17 cellular contexts compared by ENCODE assay signal in the genomic region with DNA sequence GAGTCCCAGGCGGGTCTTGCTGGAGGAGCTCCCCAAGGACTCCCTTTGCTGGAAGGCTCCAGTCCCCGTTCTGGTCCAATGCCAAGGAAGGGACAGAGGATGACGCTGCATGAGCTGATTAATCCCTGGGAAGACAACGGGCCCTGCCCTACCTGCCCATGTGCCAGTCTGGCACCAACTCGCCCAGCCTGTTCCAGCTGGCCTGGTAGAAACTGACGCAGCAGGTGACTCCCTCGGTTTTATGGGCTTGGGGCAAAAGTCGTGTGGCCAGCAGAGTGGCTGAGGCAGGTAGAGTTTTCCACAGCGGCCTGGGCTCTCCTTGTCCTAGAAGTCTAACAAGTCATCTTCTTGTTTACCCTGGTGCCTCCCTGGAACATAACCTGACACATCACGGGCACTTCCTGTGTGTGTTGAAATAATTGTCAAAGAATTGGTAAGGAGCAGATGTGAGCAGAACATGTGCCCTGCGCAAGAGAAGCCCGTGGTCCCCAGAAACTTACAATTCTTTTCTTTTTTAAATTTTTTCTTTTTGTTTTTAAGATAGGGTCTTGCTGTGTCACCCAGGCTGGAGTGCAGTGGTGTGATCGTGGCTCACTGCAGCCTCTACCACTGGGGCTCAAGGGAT. TPM values are rescaled to one million over a fixed set of nuclear protein-coding genes. Genes with fewer than 3 reads are reported as not detected.
DNase-seq lines count a peak whose midpoint lies in the region; ATAC-seq and TF ChIP-seq lines count a peak whose summit lies in the region.
"Had no signal": no experiment of that assay in that cellular context is flagged by ENCODE, and none has a peak within 500 bp of the region (broad histone marks: within the 10 kb centered on the region; RNA-seq: fewer than 3 reads in every experiment).

No MANE protein-coding gene starts in this region.

- BruUV-seq in PC-9 (replicated peaks; lab: Mats Ljungman, UMichigan) (TSS peak; percentile 86), A673 (replicated peaks; lab: Mats Ljungman, UMichigan) (no TSS peak)

- no peaks in the 10 kb centered on the region for H3K79me2 ChIP-seq in PC-9 (ENCODE audit: low read depth)

- H4K20me1 ChIP-seq in PC-9 (ENCODE audit: insufficient read depth) = no peaks in the 10 kb centered on the region

- CTCF ChIA-PET in PC-9 (lab: Charles Lee) (interaction anchor here (1.0 to 1.8 kb wide), 2 partner anchors 20 to 33 kb away, joined by 3 to 5 read pairs; no protein-coding TSS in a partner anchor), A673 (lab: Charles Lee) (no interaction called here)

- peak overlapping the region; percentile 94 for H3K27ac ChIP-seq in PC-9
- no peak overlapping the region for H3K27ac ChIP-seq in stomach
- H3K27ac ChIP-seq in esophagus muscularis mucosa (replicated peaks in 1 of 4) = no peak overlapping the region
- no peak overlapping the region for H3K27ac ChIP-seq in A673 (ENCODE audit: low read depth, low read length, poor library complexity, severe bottlenecking)
- H3K27ac ChIP-seq: KMS-11, left ventricle myocardium inferior had no signal

- H3K36me3 ChIP-seq in PC-9 (ENCODE audit: low read depth) (no peaks in the 10 kb centered on the region), stomach (no peaks in the 10 kb centered on the region), esophagus muscularis mucosa (no peaks in the 10 kb centered on the region), A673 (ENCODE audit: insufficient read depth, low read length, poor library complexity, severe bottlenecking) (no peaks in the 10 kb centered on the region)
- H3K36me3 ChIP-seq: left ventricle myocardium inferior had no signal

- TF ChIP-seq EP300 in stomach (IDR thresholded peaks at IDR 0.05) (no peak), esophagus muscularis mucosa (IDR thresholded peaks at IDR 0.05) (no peak)

- TF ChIP-seq CTCF in PC-9 (conservative IDR thresholded peaks at IDR 0.05) (no peak), stomach (IDR thresholded peaks at IDR 0.05) (no peak), esophagus muscularis mucosa (IDR thresholded peaks at IDR 0.05) (no peak), A673 (conservative IDR thresholded peaks at IDR 0.05; ENCODE audit: low read depth, low read length) (no peak)

- H3K9me2 ChIP-seq in PC-9 (ENCODE audit: insufficient read depth) = no peaks in the 10 kb centered on the region

- TF ChIP-seq POLR2A in stomach (IDR thresholded peaks at IDR 0.05) = no peak
- TF ChIP-seq POLR2A in esophagus muscularis mucosa (IDR thresholded peaks at IDR 0.05; ENCODE audit: low read depth) = no peak

- H3K4me2 ChIP-seq in PC-9 = peak overlapping the region; percentile 65
- H3K4me2 ChIP-seq: KMS-11 had no signal

- no peaks in the 10 kb centered on the region for H3K27me3 ChIP-seq in PC-9 (ENCODE audit: insufficient read depth, low read depth)
- H3K27me3 ChIP-seq in stomach = no peaks in the 10 kb centered on the region
- H3K27me3 ChIP-seq in esophagus muscularis mucosa = peaks cover 0 to 21% (median 0%) of the 10 kb centered on the region in 4 donors
- no peaks in the 10 kb centered on the region for H3K27me3 ChIP-seq in A673 (replicated peaks; ENCODE audit: insufficient read depth, low read depth, low read length, poor library complexity)

- peak; percentile 98 for ATAC-seq in esophagus mucosa
- ATAC-seq in activated T-cell treated with anti-CD3 and anti-CD28 coated beads, Interleukin-2, amount 50 U/mL, for 4 hours = no peak
- ATAC-seq: activated naive CD8-positive, alpha-beta T cell treated with anti-CD3 and anti-CD28 coated beads, Interleukin-2, amount 50 U/mL, for 24 hours; sciatic nerve; stimulated activated naive CD8-positive, alpha-beta T cell treated with anti-CD3 and anti-CD28 coated beads, Interleukin-15, amount 100 ng/mL, for 72 hours had no signal

- no peaks in the 10 kb centered on the region for H3K9me3 Mint-ChIP-seq in activated T-cell treated with anti-CD3 and anti-CD28 coated beads, Interleukin-2, amount 50 U/mL, for 4 hours
- H3K9me3 Mint-ChIP-seq: activated naive CD8-positive, alpha-beta T cell treated with anti-CD3 and anti-CD28 coated beads, Interleukin-2, amount 50 U/mL, for 24 hours; CD4-positive, alpha-beta T cell; nephron; stimulated activated naive CD8-positive, alpha-beta T cell treated with anti-CD3 and anti-CD28 coated beads, Interleukin-15, amount 100 ng/mL, for 72 hours had no signal

- no peaks in the 10 kb centered on the region for H3K4me1 Mint-ChIP-seq in activated T-cell treated with anti-CD3 and anti-CD28 coated beads, Interleukin-2, amount 50 U/mL, for 4 hours (ENCODE audit: low read depth)
- H3K4me1 Mint-ChIP-seq: activated naive CD8-positive, alpha-beta T cell treated with anti-CD3 and anti-CD28 coated beads, Interleukin-2, amount 50 U/mL, for 24 hours; nephron; stimulated activated naive CD8-positive, alpha-beta T cell treated with anti-CD3 and anti-CD28 coated beads, Interleukin-15, amount 100 ng/mL, for 72 hours had no signal

- H3K4me3 Mint-ChIP-seq in activated T-cell treated with anti-CD3 and anti-CD28 coated beads, Interleukin-2, amount 50 U/mL, for 4 hours = no peak overlapping the region
- H3K4me3 Mint-ChIP-seq: activated naive CD8-positive, alpha-beta T cell treated with anti-CD3 and anti-CD28 coated beads, Interleukin-2, amount 50 U/mL, for 24 hours; CD4-positive, alpha-beta T cell; nephron; stimulated activated naive CD8-positive, alpha-beta T cell treated with anti-CD3 and anti-CD28 coated beads, Interleukin-15, amount 100 ng/mL, for 72 hours had no signal

- POLR2A ChIA-PET in PC-9 (lab: Charles Lee; ENCODE audit: unreplicated experiment) (interaction anchor here (0.5 to 1.0 kb wide), 9 partner anchors 33 to 1487 kb away, joined by 3 to 15 read pairs (median 4); no protein-coding TSS in a partner anchor), A673 (lab: Charles Lee; ENCODE audit: low non-redundant PET) (no interaction called here)

- peak overlapping the region; percentile 59; the same call in 1 of the 2 replicates for H2AFZ ChIP-seq in PC-9

- H3K9me3 ChIP-seq in PC-9 (ENCODE audit: insufficient read depth, low read depth) (no peaks in the 10 kb centered on the region), stomach (no peaks in the 10 kb centered on the region), esophagus muscularis mucosa (no peaks in the 10 kb centered on the region), A673 (ENCODE audit: low read depth, low read length, poor library complexity, severe bottlenecking) (no peaks in the 10 kb centered on the region)
- H3K9me3 ChIP-seq: left ventricle myocardium inferior had no signal

- 61 to 76% (median 71%) methylated on average over 9 to 13 of the region's 13 CpGs for WGBS in stomach, 5 donors
- WGBS in esophagus muscularis mucosa = 85% methylated on average over 13 of the region's 13 CpGs

- H3K36me3 Mint-ChIP-seq in activated T-cell treated with anti-CD3 and anti-CD28 coated beads, Interleukin-2, amount 50 U/mL, for 4 hours (ENCODE audit: insufficient read depth) = no peaks in the 10 kb centered on the region

- H3F3A ChIP-seq in PC-9 (ENCODE audit: insufficient read depth, low read depth) = peaks cover 38% of the 10 kb centered on the region

- no peaks in the 10 kb centered on the region for H3K27me3 Mint-ChIP-seq in activated T-cell treated with anti-CD3 and anti-CD28 coated beads, Interleukin-2, amount 50 U/mL, for 4 hours (ENCODE audit: low read depth)
- H3K27me3 Mint-ChIP-seq: stimulated activated naive CD8-positive, alpha-beta T cell treated with anti-CD3 and anti-CD28 coated beads, Interleukin-15, amount 100 ng/mL, for 72 hours had no signal

- H3K4me3 ChIP-seq in PC-9 (peak overlapping the region; percentile 11; the same call in 1 of the 2 replicates), stomach (no peak overlapping the region), esophagus muscularis mucosa (no peak overlapping the region), A673 (ENCODE audit: low read depth, low read length, poor library complexity, severe bottlenecking) (no peak overlapping the region)
- H3K4me3 ChIP-seq: left ventricle myocardium inferior had no signal

- DNase-seq in NCI-H2081 (lab: John Stamatoyannopoulos, UW) (peak; percentile 4 to 35), NCI-H2081 treated with DMSO at 0.1 percent for 48 hours (lab: John Stamatoyannopoulos, UW) (no peak), PC-9 (peak; percentile 95 to 98), stomach (peak; percentile 23), esophagus muscularis mucosa (ENCODE audit: extremely low spot score) (no peak), A673 (ENCODE audit: low spot score) (no peak)
- DNase-seq in activated T-cell treated with anti-CD3 and anti-CD28 coated beads, Interleukin-2, amount 50 U/mL, for 4 hours = no peak
- DNase-seq: activated naive CD8-positive, alpha-beta T cell treated with anti-CD3 and anti-CD28 coated beads, Interleukin-2, amount 50 U/mL, for 24 hours; CD4-positive, alpha-beta T cell; erythroblast; left ventricle myocardium inferior; NCI-H187; stimulated activated naive CD8-positive, alpha-beta T cell treated with anti-CD3 and anti-CD28 coated beads, Interleukin-15, amount 100 ng/mL, for 72 hours had no signal

- H3K4me1 ChIP-seq in PC-9 (replicated peaks; ENCODE audit: insufficient read depth) (peaks cover 51% of the 10 kb centered on the region), stomach (no peaks in the 10 kb centered on the region), esophagus muscularis mucosa (no peaks in the 10 kb centered on the region), A673 (ENCODE audit: insufficient read depth, low read length, poor library complexity, severe bottlenecking) (no peaks in the 10 kb centered on the region)
- H3K4me1 ChIP-seq: left ventricle myocardium inferior had no signal

- intact Hi-C loops in PC-9 (cut with micrococcal nuclease; ENCODE audit: unreplicated experiment) (loop anchor here (1.0 to 5.0 kb wide), 4 partner anchors 20 to 81 kb away; a partner anchor contains a TSS), stomach (cut with DNase I; ENCODE audit: low total_unique reads) (no loop called here), esophagus muscularis mucosa (cut with DNase I) (no loop called here), A673 (cut with micrococcal nuclease; ENCODE audit: unreplicated experiment) (no loop called here)

RNA-seq across cellular contexts. Expression of a gene that starts 20.3 kb away (rescaled TPM):
- total RNA-seq in PC-9 (2021) (33.3 and 37.1 TPM in 2 replicates), esophagus mucosa (17.5 TPM), stomach (10 to 100 TPM; 18.2 to 42.6 (median 20.6) TPM), esophagus muscularis mucosa (10 to 100 TPM; 22.5 to 31.7 (median 28.4) TPM), A673 (2021) (20.6 TPM in 2 replicates)
- 1 to 10 TPM; 1.4 to 3.6 (median 1.7) TPM for polyA plus RNA-seq in stomach
- 10 to 100 TPM; 18.5 to 23.2 (median 18.6) TPM for total RNA-seq in activated T-cell treated with anti-CD3 and anti-CD28 coated beads, Interleukin-2, amount 50 U/mL, for 4 hours

Comparison
In these comparisons a context has a peak if more than half of its experiments do, and no peak if none do; other contexts are left out.
1. DNase-seq: peak in NCI-H2081 (2 of 2), PC-9 (2 of 2) and stomach (single experiment); none in NCI-H2081 treated with DMSO at 0.1 percent for 48 hours (single experiment), esophagus muscularis mucosa (single experiment), A673 (single experiment) and activated T-cell treated with anti-CD3 and anti-CD28 coated beads, Interleukin-2, amount 50 U/mL, for 4 hours (single experiment).